ENCODE assay signal across 27 cellular contexts in the genomic region with DNA sequence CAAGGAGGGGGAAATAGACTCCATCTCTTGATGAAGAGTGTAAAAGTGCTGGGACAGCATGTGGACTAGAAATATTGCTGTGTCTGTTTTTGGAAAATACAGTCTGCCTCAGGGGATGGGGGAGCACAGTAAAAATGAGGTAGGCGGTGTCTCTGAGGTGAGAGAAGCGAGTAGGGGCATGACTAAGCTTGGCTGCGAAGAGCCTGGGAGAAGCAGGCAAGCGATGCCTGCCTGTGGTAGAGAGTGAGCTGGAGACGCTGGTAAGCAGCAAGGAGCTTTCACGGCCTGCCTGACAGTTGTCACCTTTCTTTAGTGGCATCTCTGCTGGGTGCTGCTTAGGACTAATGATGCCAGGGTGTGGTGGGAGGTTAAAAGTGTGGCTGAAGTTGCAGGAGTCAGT. TPM values are rescaled to one million over a fixed set of nuclear protein-coding genes. Genes with fewer than 3 reads are reported as not detected.
DNase-seq lines count a peak whose midpoint lies in the region; ATAC-seq, FAIRE-seq and TF ChIP-seq lines count a peak whose summit lies in the region.
"Had no signal": no experiment of that assay in that cellular context is flagged by ENCODE, and none has a peak within 500 bp of the region (broad histone marks: within the 10 kb centered on the region; RNA-seq: fewer than 3 reads in every experiment).

No MANE protein-coding gene starts in this region.

- ATAC-seq in HG02852 (IDR thresholded peaks at IDR 0.05; ENCODE audit: unreplicated experiment) = no peak
- ATAC-seq: gastrocnemius medialis, pancreas had no signal

- no peaks in the 10 kb centered on the region for H3K79me2 ChIP-seq in neural progenitor cell (ENCODE audit: low read depth)

- no peaks in the 10 kb centered on the region for H3K36me3 ChIP-seq in neural progenitor cell
- H3K36me3 ChIP-seq: BLaER1 treated with 17β-estradiol and CSF1 and Interleukin-3, amounts not matched to agents 10 nM and 100 nM; esophagus muscularis mucosa; gastrocnemius medialis; pancreas had no signal

- H3K4me3 ChIP-seq in neural progenitor cell = no peak overlapping the region
- H3K4me3 ChIP-seq: BLaER1 treated with 17β-estradiol and CSF1 and Interleukin-3, amounts not matched to agents 10 nM and 100 nM; esophagus muscularis mucosa; gastrocnemius medialis; pancreas had no signal

- H3K27ac Mint-ChIP-seq in neural progenitor cell = peak overlapping the region; percentile 73
- H3K27ac Mint-ChIP-seq: activated naive CD8-positive, alpha-beta T cell; activated T-helper 1 cell treated with anti-CD3 and anti-CD28 coated beads, Interleukin-12 subunit alpha, Interleukin-12 subunit beta, Interleukin-2, Interleukin-4 antibody, amounts not matched to agents 30 ng/mL and 10 ng/mL and 1 ng/mL, durations not matched to agents 14 hours and 24 hours and 36 hours had no signal

- TF ChIP-seq POLR2A in H54 (IDR thresholded peaks at IDR 0.05; ENCODE audit: low read depth, low read length) = no peak

- H3K27me3 ChIP-seq in neural progenitor cell = no peaks in the 10 kb centered on the region
- H3K27me3 ChIP-seq: BLaER1 treated with 17β-estradiol and CSF1 and Interleukin-3, amounts not matched to agents 10 nM and 100 nM; esophagus muscularis mucosa; gastrocnemius medialis; pancreas had no signal

- no peak overlapping the region for H3K4me2 ChIP-seq in neural progenitor cell
- H3K4me2 ChIP-seq: BLaER1 treated with 17β-estradiol and CSF1 and Interleukin-3, amounts not matched to agents 10 nM and 100 nM had no signal

- H3K27me3 Mint-ChIP-seq in neural progenitor cell (ENCODE audit: insufficient read depth, low read depth) = peaks cover 5% of the 10 kb centered on the region
- H3K27me3 Mint-ChIP-seq: activated naive CD8-positive, alpha-beta T cell had no signal

- H3K4me1 ChIP-seq in neural progenitor cell = no peaks in the 10 kb centered on the region
- H3K4me1 ChIP-seq: BLaER1 treated with 17β-estradiol and CSF1 and Interleukin-3, amounts not matched to agents 10 nM and 100 nM; gastrocnemius medialis; pancreas had no signal

- H3K9me3 ChIP-seq in neural progenitor cell (ENCODE audit: low read depth) = no peaks in the 10 kb centered on the region
- H3K9me3 ChIP-seq: BLaER1 treated with 17β-estradiol and CSF1 and Interleukin-3, amounts not matched to agents 10 nM and 100 nM; esophagus muscularis mucosa; gastrocnemius medialis; pancreas had no signal

- H4K20me1 ChIP-seq in neural progenitor cell (ENCODE audit: low read depth) = no peaks in the 10 kb centered on the region
- H4K20me1 ChIP-seq: BLaER1 treated with 17β-estradiol and CSF1 and Interleukin-3, amounts not matched to agents 10 nM and 100 nM had no signal

- H3K27ac ChIP-seq in caudate nucleus (ENCODE audit: low read depth, low read length) (peak overlapping the region; percentile 14), neural progenitor cell (no peak overlapping the region)
- H3K27ac ChIP-seq: BLaER1 treated with 17β-estradiol and CSF1 and Interleukin-3, amounts not matched to agents 10 nM and 100 nM; esophagus muscularis mucosa; gastrocnemius medialis; HL-60; pancreas had no signal

- no peaks in the 10 kb centered on the region for H3K9me3 Mint-ChIP-seq in neural progenitor cell
- H3K9me3 Mint-ChIP-seq: activated T-helper 1 cell treated with anti-CD3 and anti-CD28 coated beads, Interleukin-12 subunit alpha, Interleukin-12 subunit beta, Interleukin-2, Interleukin-4 antibody, amounts not matched to agents 30 ng/mL and 10 ng/mL and 1 ng/mL, durations not matched to agents 14 hours and 24 hours and 36 hours had no signal

- peak; percentile 71 for DNase-seq in Ammon's horn (ENCODE audit: low spot score)
- peak; percentile 24 for DNase-seq in M059J (ENCODE audit: low read depth)
- DNase-seq in caudate nucleus (lab: John Stamatoyannopoulos, UW) = peak in 42 of 61 donors; percentile 7 to 86 (median 39)
- no peak for DNase-seq in neural progenitor cell (ENCODE audit: low spot score)
- no peak for DNase-seq in H54 (ENCODE audit: insufficient read length, low spot score)
- no peak for DNase-seq in DMS153 (lab: John Stamatoyannopoulos, UW)
- DNase-seq in kidney tubule cell (ENCODE audit: low spot score) = no peak
- DNase-seq: ACHN; activated CD4-positive, alpha-beta T cell treated with anti-CD3 and anti-CD28 coated beads for 4 hours; Calu3; effector CD8-positive, alpha-beta T cell; gastrocnemius medialis; MM.1S; NCI-H748 treated with DMSO at 0.1 percent for 48 hours; pancreas; SHP77 treated with DMSO at 0.1 percent for 48 hours; T-helper 1 cell had no signal

- no peaks in the 10 kb centered on the region for H3K36me3 Mint-ChIP-seq in neural progenitor cell
- H3K36me3 Mint-ChIP-seq: activated naive CD8-positive, alpha-beta T cell had no signal

- H3K9ac ChIP-seq in neural progenitor cell = no peak overlapping the region
- H3K9ac ChIP-seq: BLaER1 treated with 17β-estradiol and CSF1 and Interleukin-3, amounts not matched to agents 10 nM and 100 nM had no signal

- H3F3A ChIP-seq in neural progenitor cell (ENCODE audit: low read depth) = no peaks in the 10 kb centered on the region

- FAIRE-seq in H54 (lab: Jason Lieb, UNC) = no peak
- FAIRE-seq: astrocyte, pancreas had no signal

- H3K4me3 Mint-ChIP-seq in neural progenitor cell = no peak overlapping the region
- H3K4me3 Mint-ChIP-seq: activated naive CD8-positive, alpha-beta T cell; activated T-helper 1 cell treated with anti-CD3 and anti-CD28 coated beads, Interleukin-12 subunit alpha, Interleukin-12 subunit beta, Interleukin-2, Interleukin-4 antibody, amounts not matched to agents 30 ng/mL and 10 ng/mL and 1 ng/mL, durations not matched to agents 14 hours and 24 hours and 36 hours had no signal

- no peak overlapping the region for H2AFZ ChIP-seq in neural progenitor cell (replicated peaks)

- no peak for TF ChIP-seq CTCF in neural progenitor cell (IDR thresholded peaks at IDR 0.05)

- H3K4me1 Mint-ChIP-seq in neural progenitor cell = peaks cover 6% of the 10 kb centered on the region

RNA-seq across cellular contexts. Expression of gene DCLK3, which starts 49.0 kb away (rescaled TPM):
- total RNA-seq in M059J (2014; rRNA removed; shearing (Covaris generic)) = not detected in 2 replicates
- 0.34 and 0.51 TPM in 2 replicates for total RNA-seq in neural progenitor cell (ENCODE audit: low replicate concordance)
- total RNA-seq: activated T-helper 1 cell treated with anti-CD3 and anti-CD28 coated beads, Interleukin-12 subunit alpha, Interleukin-12 subunit beta, Interleukin-2, Interleukin-4 antibody, amounts not matched to agents 30 ng/mL and 10 ng/mL and 1 ng/mL, durations not matched to agents 14 hours and 24 hours and 36 hours; astrocyte; Calu3; chondrocyte; H4; myocyte had no signal

Comparison
In these comparisons a context has a peak if more than half of its experiments do, and no peak if none do; other contexts are left out.
1. DNase-seq: peak in Ammon's horn (single experiment), M059J (single experiment) and caudate nucleus (42 of 61); none in neural progenitor cell (single experiment), H54 (single experiment), DMS153 (single experiment) and kidney tubule cell (single experiment).